ENCODE assay signal across 1 cellular context in the genomic region with DNA sequence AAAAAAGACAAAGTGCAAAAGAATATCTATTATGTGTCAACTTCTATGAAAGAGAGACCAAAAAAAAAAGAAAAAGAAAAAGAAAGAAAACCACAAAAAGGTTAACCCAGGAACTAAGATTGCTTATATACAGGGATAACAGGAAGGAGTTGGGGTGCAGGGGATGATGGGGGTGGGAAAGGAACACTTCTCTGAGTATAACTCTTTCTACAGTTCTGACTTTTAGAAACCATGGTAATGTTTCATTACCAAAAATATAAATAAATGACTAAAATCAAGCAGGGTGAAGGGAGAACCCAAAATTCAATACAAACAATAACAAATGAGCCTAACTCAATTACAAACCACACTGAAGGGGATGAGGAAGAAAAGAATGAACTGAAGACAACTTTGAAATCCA.
TF ChIP-seq lines count a peak whose summit lies in the region.

No MANE protein-coding gene starts in this region.

TF ChIP-seq in GM12878, 131 proteins besides CTCF, POLR2A, EP300 and RAD21:
- peak; percentile 22; the same call in 1 of the 2 replicates for TF ChIP-seq JUNB (IDR thresholded peaks at IDR 0.05)
- no peak for TF ChIP-seq CREB1 (IDR thresholded peaks at IDR 0.05; ENCODE audit: low read depth)
- TF ChIP-seq NBN (IDR thresholded peaks at IDR 0.05) = no peak
- no peak for TF ChIP-seq TCF7 (IDR thresholded peaks at IDR 0.05; ENCODE audit: borderline replicate concordance)
- no peak for TF ChIP-seq CBFB (IDR thresholded peaks at IDR 0.05; ENCODE audit: low read depth)
- TF ChIP-seq, protein P1, sequence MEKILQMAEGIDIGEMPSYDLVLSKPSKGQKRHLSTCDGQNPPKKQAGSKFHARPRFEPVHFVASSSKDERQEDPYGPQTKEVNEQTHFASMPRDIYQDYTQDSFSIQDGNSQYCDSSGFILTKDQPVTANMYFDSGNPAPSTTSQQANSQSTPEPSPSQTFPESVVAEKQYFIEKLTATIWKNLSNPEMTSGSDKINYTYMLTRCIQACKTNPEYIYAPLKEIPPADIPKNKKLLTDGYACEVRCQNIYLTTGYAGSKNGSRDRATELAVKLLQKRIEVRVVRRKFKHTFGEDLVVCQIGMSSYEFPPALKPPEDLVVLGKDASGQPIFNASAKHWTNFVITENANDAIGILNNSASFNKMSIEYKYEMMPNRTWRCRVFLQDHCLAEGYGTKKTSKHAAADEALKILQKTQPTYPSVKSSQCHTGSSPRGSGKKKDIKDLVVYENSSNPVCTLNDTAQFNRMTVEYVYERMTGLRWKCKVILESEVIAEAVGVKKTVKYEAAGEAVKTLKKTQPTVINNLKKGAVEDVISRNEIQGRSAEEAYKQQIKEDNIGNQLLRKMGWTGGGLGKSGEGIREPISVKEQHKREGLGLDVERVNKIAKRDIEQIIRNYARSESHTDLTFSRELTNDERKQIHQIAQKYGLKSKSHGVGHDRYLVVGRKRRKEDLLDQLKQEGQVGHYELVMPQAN (conservative IDR thresholded peaks at IDR 0.05) = no peak
TF ChIP-seq in GM12878: peak in this region for 1.
